Comparison of ENCODE assay signal across 8 cellular contexts in the genomic region with DNA sequence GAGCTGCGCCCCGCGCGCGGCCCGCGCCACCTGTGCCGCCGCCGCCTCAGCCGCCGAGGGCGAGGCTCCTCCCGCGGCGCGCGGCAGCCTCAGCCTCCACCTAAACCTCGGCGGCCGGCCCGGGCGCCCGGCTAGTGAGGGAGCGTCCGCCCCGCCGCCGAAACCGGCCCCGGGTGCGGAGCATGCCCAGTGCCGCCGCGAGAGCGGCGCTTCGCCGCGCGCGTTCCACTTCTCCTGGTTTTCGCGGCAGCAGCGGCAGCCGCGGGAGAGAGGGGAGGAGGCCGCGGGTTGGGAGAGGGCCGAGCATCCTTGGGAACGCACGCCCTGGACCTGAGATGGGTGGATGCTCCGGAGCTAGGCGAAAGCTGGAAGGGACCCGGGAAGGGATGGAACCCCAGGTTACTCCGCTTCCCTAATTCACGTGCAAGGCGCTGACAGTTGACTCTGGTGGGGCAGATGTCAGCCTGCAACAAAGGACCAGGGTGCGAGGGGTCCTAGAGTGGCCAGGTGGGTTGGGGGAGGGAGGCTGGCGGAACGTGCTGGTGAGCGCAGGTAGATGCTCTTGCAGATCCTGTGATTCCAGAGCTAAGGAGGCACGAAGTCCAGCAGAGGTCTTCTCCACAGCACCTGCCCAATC. TPM values are rescaled to one million over a fixed set of nuclear protein-coding genes. Genes with fewer than 3 reads are reported as not detected.
DNase-seq lines count a peak whose midpoint lies in the region; ATAC-seq and TF ChIP-seq lines count a peak whose summit lies in the region.

A gene with protein sequence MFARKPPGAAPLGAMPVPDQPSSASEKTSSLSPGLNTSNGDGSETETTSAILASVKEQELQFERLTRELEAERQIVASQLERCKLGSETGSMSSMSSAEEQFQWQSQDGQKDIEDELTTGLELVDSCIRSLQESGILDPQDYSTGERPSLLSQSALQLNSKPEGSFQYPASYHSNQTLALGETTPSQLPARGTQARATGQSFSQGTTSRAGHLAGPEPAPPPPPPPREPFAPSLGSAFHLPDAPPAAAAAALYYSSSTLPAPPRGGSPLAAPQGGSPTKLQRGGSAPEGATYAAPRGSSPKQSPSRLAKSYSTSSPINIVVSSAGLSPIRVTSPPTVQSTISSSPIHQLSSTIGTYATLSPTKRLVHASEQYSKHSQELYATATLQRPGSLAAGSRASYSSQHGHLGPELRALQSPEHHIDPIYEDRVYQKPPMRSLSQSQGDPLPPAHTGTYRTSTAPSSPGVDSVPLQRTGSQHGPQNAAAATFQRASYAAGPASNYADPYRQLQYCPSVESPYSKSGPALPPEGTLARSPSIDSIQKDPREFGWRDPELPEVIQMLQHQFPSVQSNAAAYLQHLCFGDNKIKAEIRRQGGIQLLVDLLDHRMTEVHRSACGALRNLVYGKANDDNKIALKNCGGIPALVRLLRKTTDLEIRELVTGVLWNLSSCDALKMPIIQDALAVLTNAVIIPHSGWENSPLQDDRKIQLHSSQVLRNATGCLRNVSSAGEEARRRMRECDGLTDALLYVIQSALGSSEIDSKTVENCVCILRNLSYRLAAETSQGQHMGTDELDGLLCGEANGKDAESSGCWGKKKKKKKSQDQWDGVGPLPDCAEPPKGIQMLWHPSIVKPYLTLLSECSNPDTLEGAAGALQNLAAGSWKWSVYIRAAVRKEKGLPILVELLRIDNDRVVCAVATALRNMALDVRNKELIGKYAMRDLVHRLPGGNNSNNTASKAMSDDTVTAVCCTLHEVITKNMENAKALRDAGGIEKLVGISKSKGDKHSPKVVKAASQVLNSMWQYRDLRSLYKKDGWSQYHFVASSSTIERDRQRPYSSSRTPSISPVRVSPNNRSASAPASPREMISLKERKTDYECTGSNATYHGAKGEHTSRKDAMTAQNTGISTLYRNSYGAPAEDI (N-terminal part only) (minus strand): TSS at position 177 of the 637 bp plus-strand sequence. CDS start 593 bp downstream, outside the sequence.

- no peaks in the 10 kb centered on the region for H3K36me3 Mint-ChIP-seq in activated T-cell treated with anti-CD3 and anti-CD28 coated beads, Interleukin-2, amount 50 U/mL, for 4 hours (ENCODE audit: insufficient read depth)

- peak; percentile 14 for DNase-seq in DMS79 (lab: John Stamatoyannopoulos, UW)
- DNase-seq in left cardiac atrium: no peak
- no peak for DNase-seq in retinal pigment epithelial cell (ENCODE audit: low read depth)
- DNase-seq in central memory CD4-positive, alpha-beta T cell: no peak
- no peak for DNase-seq in activated T-cell treated with anti-CD3 and anti-CD28 coated beads, Interleukin-2, amount 50 U/mL, for 4 hours

- no peak within 1 kb of the TSS for H3K4me3 Mint-ChIP-seq in activated T-cell treated with anti-CD3 and anti-CD28 coated beads, Interleukin-2, amount 50 U/mL, for 4 hours

- H3K9me3 Mint-ChIP-seq in activated T-cell treated with anti-CD3 and anti-CD28 coated beads, Interleukin-2, amount 50 U/mL, for 4 hours: peaks cover 3% of the 10 kb centered on the region

- no peak for TF ChIP-seq CTCF in retinal pigment epithelial cell (conservative IDR thresholded peaks at IDR 0.05; ENCODE audit: low read depth, low read length)

- peaks cover 35% of the 10 kb centered on the region for H3K27me3 Mint-ChIP-seq in activated T-cell treated with anti-CD3 and anti-CD28 coated beads, Interleukin-2, amount 50 U/mL, for 4 hours (ENCODE audit: low read depth)

- H3K4me3 ChIP-seq in retinal pigment epithelial cell (ENCODE audit: low read length): peak within 1 kb of the TSS; percentile 55

- intact Hi-C loops in left cardiac atrium (cut with DNase I): no loop called here

- peaks cover 2% of the 10 kb centered on the region for H3K4me1 Mint-ChIP-seq in activated T-cell treated with anti-CD3 and anti-CD28 coated beads, Interleukin-2, amount 50 U/mL, for 4 hours (ENCODE audit: low read depth)

- ATAC-seq in HG03432 (IDR thresholded peaks at IDR 0.05; ENCODE audit: unreplicated experiment): peak; percentile 4
- peak; percentile 75 for ATAC-seq in SK-N-SH treated with all-trans-retinoic acid at 6 μM for 48 hours
- ATAC-seq in left cardiac atrium: peak; percentile 58 to 85
- ATAC-seq in HG03095 (IDR thresholded peaks at IDR 0.05; ENCODE audit: unreplicated experiment): no peak
- no peak for ATAC-seq in activated T-cell treated with anti-CD3 and anti-CD28 coated beads, Interleukin-2, amount 50 U/mL, for 4 hours

TF ChIP-seq in SK-N-SH treated with all-trans-retinoic acid at 6 μM for 48 hours, 23 proteins besides CTCF, POLR2A, EP300 and RAD21:
- TF ChIP-seq, protein P1, sequence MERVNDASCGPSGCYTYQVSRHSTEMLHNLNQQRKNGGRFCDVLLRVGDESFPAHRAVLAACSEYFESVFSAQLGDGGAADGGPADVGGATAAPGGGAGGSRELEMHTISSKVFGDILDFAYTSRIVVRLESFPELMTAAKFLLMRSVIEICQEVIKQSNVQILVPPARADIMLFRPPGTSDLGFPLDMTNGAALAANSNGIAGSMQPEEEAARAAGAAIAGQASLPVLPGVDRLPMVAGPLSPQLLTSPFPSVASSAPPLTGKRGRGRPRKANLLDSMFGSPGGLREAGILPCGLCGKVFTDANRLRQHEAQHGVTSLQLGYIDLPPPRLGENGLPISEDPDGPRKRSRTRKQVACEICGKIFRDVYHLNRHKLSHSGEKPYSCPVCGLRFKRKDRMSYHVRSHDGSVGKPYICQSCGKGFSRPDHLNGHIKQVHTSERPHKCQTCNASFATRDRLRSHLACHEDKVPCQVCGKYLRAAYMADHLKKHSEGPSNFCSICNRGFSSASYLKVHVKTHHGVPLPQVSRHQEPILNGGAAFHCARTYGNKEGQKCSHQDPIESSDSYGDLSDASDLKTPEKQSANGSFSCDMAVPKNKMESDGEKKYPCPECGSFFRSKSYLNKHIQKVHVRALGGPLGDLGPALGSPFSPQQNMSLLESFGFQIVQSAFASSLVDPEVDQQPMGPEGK (CRISPR knock-in tag; IDR thresholded peaks at IDR 0.05; ENCODE audit: borderline replicate concordance): no peak
- no peak for TF ChIP-seq SNAI2 (CRISPR knock-in tag; IDR thresholded peaks at IDR 0.05)
- TF ChIP-seq, protein P2, sequence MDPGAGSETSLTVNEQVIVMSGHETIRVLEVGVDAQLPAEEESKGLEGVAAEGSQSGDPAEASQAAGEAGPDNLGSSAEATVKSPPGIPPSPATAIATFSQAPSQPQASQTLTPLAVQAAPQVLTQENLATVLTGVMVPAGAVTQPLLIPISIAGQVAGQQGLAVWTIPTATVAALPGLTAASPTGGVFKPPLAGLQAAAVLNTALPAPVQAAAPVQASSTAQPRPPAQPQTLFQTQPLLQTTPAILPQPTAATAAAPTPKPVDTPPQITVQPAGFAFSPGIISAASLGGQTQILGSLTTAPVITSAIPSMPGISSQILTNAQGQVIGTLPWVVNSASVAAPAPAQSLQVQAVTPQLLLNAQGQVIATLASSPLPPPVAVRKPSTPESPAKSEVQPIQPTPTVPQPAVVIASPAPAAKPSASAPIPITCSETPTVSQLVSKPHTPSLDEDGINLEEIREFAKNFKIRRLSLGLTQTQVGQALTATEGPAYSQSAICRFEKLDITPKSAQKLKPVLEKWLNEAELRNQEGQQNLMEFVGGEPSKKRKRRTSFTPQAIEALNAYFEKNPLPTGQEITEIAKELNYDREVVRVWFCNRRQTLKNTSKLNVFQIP (CRISPR knock-in tag; IDR thresholded peaks at IDR 0.05; ENCODE audit: borderline replicate concordance, low read depth): no peak
- TF ChIP-seq ZFP3 (CRISPR knock-in tag; IDR thresholded peaks at IDR 0.05): no peak
- TF ChIP-seq OSR1 (CRISPR knock-in tag; IDR thresholded peaks at IDR 0.05): no peak
- TF ChIP-seq ZNF70 (CRISPR knock-in tag; IDR thresholded peaks at IDR 0.05): no peak
- TF ChIP-seq, protein P3, sequence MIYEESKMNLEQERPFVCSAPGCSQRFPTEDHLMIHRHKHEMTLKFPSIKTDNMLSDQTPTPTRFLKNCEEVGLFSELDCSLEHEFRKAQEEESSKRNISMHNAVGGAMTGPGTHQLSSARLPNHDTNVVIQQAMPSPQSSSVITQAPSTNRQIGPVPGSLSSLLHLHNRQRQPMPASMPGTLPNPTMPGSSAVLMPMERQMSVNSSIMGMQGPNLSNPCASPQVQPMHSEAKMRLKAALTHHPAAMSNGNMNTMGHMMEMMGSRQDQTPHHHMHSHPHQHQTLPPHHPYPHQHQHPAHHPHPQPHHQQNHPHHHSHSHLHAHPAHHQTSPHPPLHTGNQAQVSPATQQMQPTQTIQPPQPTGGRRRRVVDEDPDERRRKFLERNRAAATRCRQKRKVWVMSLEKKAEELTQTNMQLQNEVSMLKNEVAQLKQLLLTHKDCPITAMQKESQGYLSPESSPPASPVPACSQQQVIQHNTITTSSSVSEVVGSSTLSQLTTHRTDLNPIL (CRISPR knock-in tag; IDR thresholded peaks at IDR 0.05; ENCODE audit: low read depth): no peak
- no peak for TF ChIP-seq ZC3H10 (CRISPR knock-in tag; IDR thresholded peaks at IDR 0.05)
- TF ChIP-seq ZFP30 (CRISPR knock-in tag; IDR thresholded peaks at IDR 0.05): no peak
- TF ChIP-seq BACH2 (CRISPR knock-in tag; IDR thresholded peaks at IDR 0.05; ENCODE audit: borderline replicate concordance): no peak
- TF ChIP-seq PPARA (CRISPR knock-in tag; IDR thresholded peaks at IDR 0.05; ENCODE audit: borderline replicate concordance): no peak
- no peak for TF ChIP-seq TOX (CRISPR knock-in tag; IDR thresholded peaks at IDR 0.05; ENCODE audit: borderline replicate concordance)
- TF ChIP-seq, protein P4, sequence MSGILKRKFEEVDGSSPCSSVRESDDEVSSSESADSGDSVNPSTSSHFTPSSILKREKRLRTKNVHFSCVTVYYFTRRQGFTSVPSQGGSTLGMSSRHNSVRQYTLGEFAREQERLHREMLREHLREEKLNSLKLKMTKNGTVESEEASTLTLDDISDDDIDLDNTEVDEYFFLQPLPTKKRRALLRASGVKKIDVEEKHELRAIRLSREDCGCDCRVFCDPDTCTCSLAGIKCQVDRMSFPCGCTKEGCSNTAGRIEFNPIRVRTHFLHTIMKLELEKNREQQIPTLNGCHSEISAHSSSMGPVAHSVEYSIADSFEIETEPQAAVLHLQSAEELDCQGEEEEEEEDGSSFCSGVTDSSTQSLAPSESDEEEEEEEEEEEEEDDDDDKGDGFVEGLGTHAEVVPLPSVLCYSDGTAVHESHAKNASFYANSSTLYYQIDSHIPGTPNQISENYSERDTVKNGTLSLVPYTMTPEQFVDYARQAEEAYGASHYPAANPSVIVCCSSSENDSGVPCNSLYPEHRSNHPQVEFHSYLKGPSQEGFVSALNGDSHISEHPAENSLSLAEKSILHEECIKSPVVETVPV (CRISPR knock-in tag; IDR thresholded peaks at IDR 0.05): no peak
- TF ChIP-seq RARB (CRISPR knock-in tag; IDR thresholded peaks at IDR 0.05): no peak

RNA-seq across cellular contexts. Expression of the gene that starts here (rescaled TPM):
- total RNA-seq in left cardiac atrium: 10 to 100 TPM in 1 of 2 donors, 1 to 10 TPM in 1; 4.8 to 11.6 TPM
- total RNA-seq in activated T-cell treated with anti-CD3 and anti-CD28 coated beads, Interleukin-2, amount 50 U/mL, for 4 hours: not detected

Comparison
In these comparisons a context has a peak if more than half of its experiments do, and no peak if none do; other contexts are left out.
1. RNA of the gene that starts here (total RNA-seq): 4.8 to 11.6 TPM in left cardiac atrium; not detected in activated T-cell treated with anti-CD3 and anti-CD28 coated beads, Interleukin-2, amount 50 U/mL, for 4 hours; every median in the first group is over 4 times any median in the second.
2. ATAC-seq: peak in HG03432 (single experiment), SK-N-SH treated with all-trans-retinoic acid at 6 μM for 48 hours (single experiment) and left cardiac atrium (2 of 2); none in HG03095 (single experiment) and activated T-cell treated with anti-CD3 and anti-CD28 coated beads, Interleukin-2, amount 50 U/mL, for 4 hours (0 of 2).